1 cellular context compared by ENCODE assay signal in the genomic region with DNA sequence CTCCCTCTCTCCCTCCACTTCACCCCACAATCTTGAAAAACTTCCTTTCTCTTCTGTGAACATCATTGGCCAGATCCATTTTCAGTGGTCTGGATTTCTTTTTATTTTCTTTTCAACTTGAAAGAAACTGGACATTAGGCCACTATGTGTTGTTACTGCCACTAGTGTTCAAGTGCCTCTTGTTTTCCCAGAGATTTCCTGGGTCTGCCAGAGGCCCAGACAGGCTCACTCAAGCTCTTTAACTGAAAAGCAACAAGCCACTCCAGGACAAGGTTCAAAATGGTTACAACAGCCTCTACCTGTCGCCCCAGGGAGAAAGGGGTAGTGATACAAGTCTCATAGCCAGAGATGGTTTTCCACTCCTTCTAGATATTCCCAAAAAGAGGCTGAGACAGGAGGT.
TF ChIP-seq lines count a peak whose summit lies in the region.

No MANE protein-coding gene starts in this region.

TF ChIP-seq in IMR-90, 13 proteins besides CTCF, POLR2A, EP300 and RAD21:
- TF ChIP-seq, protein P1, sequence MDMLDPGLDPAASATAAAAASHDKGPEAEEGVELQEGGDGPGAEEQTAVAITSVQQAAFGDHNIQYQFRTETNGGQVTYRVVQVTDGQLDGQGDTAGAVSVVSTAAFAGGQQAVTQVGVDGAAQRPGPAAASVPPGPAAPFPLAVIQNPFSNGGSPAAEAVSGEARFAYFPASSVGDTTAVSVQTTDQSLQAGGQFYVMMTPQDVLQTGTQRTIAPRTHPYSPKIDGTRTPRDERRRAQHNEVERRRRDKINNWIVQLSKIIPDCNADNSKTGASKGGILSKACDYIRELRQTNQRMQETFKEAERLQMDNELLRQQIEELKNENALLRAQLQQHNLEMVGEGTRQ (IDR thresholded peaks at IDR 0.05; ENCODE audit: low read depth, low read length) = no peak
- TF ChIP-seq MXI1 (IDR thresholded peaks at IDR 0.05; ENCODE audit: borderline replicate concordance, low read depth, low read length) (no peak), BHLHE40 (IDR thresholded peaks at IDR 0.05; ENCODE audit: low read depth, low read length) (no peak), RCOR1 (IDR thresholded peaks at IDR 0.05; ENCODE audit: insufficient replicate concordance, low read length) (no peak), RFX5 (IDR thresholded peaks at IDR 0.05; ENCODE audit: low read depth, low read length) (no peak), CEBPB (IDR thresholded peaks at IDR 0.05; ENCODE audit: low read depth, low read length) (no peak), MAFK (IDR thresholded peaks at IDR 0.05; ENCODE audit: low read depth, low read length) (no peak), FOS (IDR thresholded peaks at IDR 0.05; ENCODE audit: low read depth, low read length) (no peak), NFE2L2 (IDR thresholded peaks at IDR 0.05; ENCODE audit: low read depth, low read length) (no peak), MAZ (IDR thresholded peaks at IDR 0.05; ENCODE audit: borderline replicate concordance, low read depth, low read length) (no peak)
- TF ChIP-seq, protein P2, sequence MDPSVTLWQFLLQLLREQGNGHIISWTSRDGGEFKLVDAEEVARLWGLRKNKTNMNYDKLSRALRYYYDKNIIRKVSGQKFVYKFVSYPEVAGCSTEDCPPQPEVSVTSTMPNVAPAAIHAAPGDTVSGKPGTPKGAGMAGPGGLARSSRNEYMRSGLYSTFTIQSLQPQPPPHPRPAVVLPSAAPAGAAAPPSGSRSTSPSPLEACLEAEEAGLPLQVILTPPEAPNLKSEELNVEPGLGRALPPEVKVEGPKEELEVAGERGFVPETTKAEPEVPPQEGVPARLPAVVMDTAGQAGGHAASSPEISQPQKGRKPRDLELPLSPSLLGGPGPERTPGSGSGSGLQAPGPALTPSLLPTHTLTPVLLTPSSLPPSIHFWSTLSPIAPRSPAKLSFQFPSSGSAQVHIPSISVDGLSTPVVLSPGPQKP (IDR thresholded peaks at IDR 0.05; ENCODE audit: borderline replicate concordance, low read depth, low read length) = no peak
